In genomic region chr9:5719546-5719945, GRCh38 we compare ENCODE assay signal across 1 cellular context.
TF ChIP-seq lines count a peak whose summit lies in the region.

No MANE protein-coding gene starts in this region.

TF ChIP-seq in endothelial cell of umbilical vein, 7 proteins besides CTCF, POLR2A, EP300 and RAD21:
- TF ChIP-seq GATA2 (IDR thresholded peaks at IDR 0.05; ENCODE audit: insufficient read depth, insufficient read length, low read depth, low read length) (peak; percentile 80), MYC (IDR thresholded peaks at IDR 0.05; ENCODE audit: low read depth, low read length) (no peak), FOS (IDR thresholded peaks at IDR 0.05; ENCODE audit: borderline replicate concordance, insufficient read depth, low read length) (peak; percentile 25), EZH2 (IDR thresholded peaks at IDR 0.05; ENCODE audit: borderline replicate concordance, low read depth, low read length, severe bottlenecking) (no peak), JUN (IDR thresholded peaks at IDR 0.05; ENCODE audit: borderline replicate concordance, insufficient read depth, insufficient read length, low read depth) (peak; percentile 44), POLR2AphosphoS5 (IDR thresholded peaks at IDR 0.05; ENCODE audit: insufficient read depth, low read depth, low read length) (no peak)
- TF ChIP-seq, protein P1, sequence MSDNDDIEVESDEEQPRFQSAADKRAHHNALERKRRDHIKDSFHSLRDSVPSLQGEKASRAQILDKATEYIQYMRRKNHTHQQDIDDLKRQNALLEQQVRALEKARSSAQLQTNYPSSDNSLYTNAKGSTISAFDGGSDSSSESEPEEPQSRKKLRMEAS (IDR thresholded peaks at IDR 0.05; ENCODE audit: insufficient read depth, insufficient read length) = no peak
